ENCODE assay signal across 22 cellular contexts in genomic region chr5:126351138-126351537, GRCh38.
A peak's percentile ranks its signal among the peaks of the same experiment; 100 is the strongest.
DNase-seq lines count a peak whose midpoint lies in the region; ATAC-seq and TF ChIP-seq lines count a peak whose summit lies in the region.
"Had no signal": no experiment of that assay in that cellular context is flagged by ENCODE, and none has a peak within 500 bp of the region (broad histone marks: within the 10 kb centered on the region; RNA-seq: fewer than 3 reads in every experiment).

No MANE protein-coding gene starts in this region.

- no peaks in the 10 kb centered on the region for H4K20me1 ChIP-seq in fibroblast of lung (ENCODE audit: control insufficient read depth, extremely low read depth, insufficient read depth, low read length)

- no peaks in the 10 kb centered on the region for H3K27me3 ChIP-seq in fibroblast of lung (ENCODE audit: control insufficient read depth, insufficient read depth, low read length)
- H3K27me3 ChIP-seq: BE2C, colonic mucosa, gastrocnemius medialis, right atrium auricular region had no signal

- H3K27me3 Mint-ChIP-seq in activated CD4-positive, alpha-beta memory T cell treated with anti-CD3 and anti-CD28 coated beads for 36 hours: peaks cover 9% of the 10 kb centered on the region

- intact Hi-C loops in activated CD4-positive, alpha-beta memory T cell treated with anti-CD3 and anti-CD28 coated beads for 36 hours (cut with micrococcal nuclease): loop anchor here (5.0 kb wide), 1 partner anchor 251 kb away; the partner anchor contains the start of gene PHAX
- intact Hi-C loops in head of caudate nucleus (cut with DNase I): no loop called here

- H3K9ac ChIP-seq in fibroblast of lung (ENCODE audit: insufficient read depth, low read length): no peak overlapping the region

- no peaks in the 10 kb centered on the region for H3K36me3 Mint-ChIP-seq in activated CD4-positive, alpha-beta memory T cell treated with anti-CD3 and anti-CD28 coated beads for 36 hours
- H3K36me3 Mint-ChIP-seq: activated naive CD8-positive, alpha-beta T cell treated with anti-CD3 and anti-CD28 coated beads for 36 hours; stimulated activated memory B cell treated with anti-CD40 and anti-IgM and Interleukin-4, amounts not matched to agents 10 μg/mL and 1 μg/mL and 100 μg/mL, for 72 hours had no signal

- peaks cover 18% of the 10 kb centered on the region for H3K4me1 ChIP-seq in fibroblast of lung (ENCODE audit: control insufficient read depth, extremely low read depth, insufficient read depth, low read length)
- H3K4me1 ChIP-seq: BE2C, colonic mucosa had no signal

- H3K9me3 Mint-ChIP-seq in activated CD4-positive, alpha-beta memory T cell treated with anti-CD3 and anti-CD28 coated beads for 36 hours: no peaks in the 10 kb centered on the region
- H3K9me3 Mint-ChIP-seq: activated B cell treated with CpG ODN at 0.5 μM for 24 hours; activated naive CD8-positive, alpha-beta T cell treated with anti-CD3 and anti-CD28 coated beads for 36 hours; stimulated activated memory B cell treated with anti-CD40 and anti-IgM and Interleukin-4, amounts not matched to agents 10 μg/mL and 1 μg/mL and 100 μg/mL, for 72 hours had no signal

- no peaks in the 10 kb centered on the region for H3K9me3 ChIP-seq in fibroblast of lung (ENCODE audit: control insufficient read depth, insufficient read depth, low read depth, low read length)
- H3K9me3 ChIP-seq: BE2C, colonic mucosa, gastrocnemius medialis, right atrium auricular region had no signal

- H3K79me2 ChIP-seq in fibroblast of lung (ENCODE audit: control insufficient read depth, insufficient read depth, low read length): no peaks in the 10 kb centered on the region

- peak overlapping the region; percentile 46 for H3K27ac ChIP-seq in fibroblast of lung (ENCODE audit: insufficient read depth, low read length)
- H3K27ac ChIP-seq: colonic mucosa, gastrocnemius medialis, right atrium auricular region had no signal

- no peaks in the 10 kb centered on the region for H3K36me3 ChIP-seq in fibroblast of lung (ENCODE audit: control insufficient read depth, insufficient read depth, low read length)
- H3K36me3 ChIP-seq: BE2C, colonic mucosa, gastrocnemius medialis, right atrium auricular region had no signal

- ATAC-seq in SK-N-SH treated with all-trans-retinoic acid at 6 μM for 48 hours: peak; percentile 18
- ATAC-seq: gastrocnemius medialis; GM12878; stimulated activated memory B cell treated with anti-CD40 and anti-IgM and Interleukin-4, amounts not matched to agents 10 μg/mL and 1 μg/mL and 100 μg/mL, for 72 hours had no signal

- H3K4me3 ChIP-seq in fibroblast of lung (replicated peaks in 1 of 4; ENCODE audit: control extremely low read depth in 1 of 4, insufficient read depth in 1 of 4, low read depth in 3 of 4, low read length in 4 of 4): no peak overlapping the region
- H3K4me3 ChIP-seq: colonic mucosa, gastrocnemius medialis, GM12878, right atrium auricular region had no signal

- CTCF ChIA-PET in activated CD4-positive, alpha-beta memory T cell treated with anti-CD3 and anti-CD28 coated beads for 36 hours (lab: Charles Lee): interaction anchor here (0.7 to 6.3 kb wide), 7 partner anchors 9 to 1151 kb away, joined by 3 to 39 read pairs (median 5); no protein-coding TSS in a partner anchor

- H3K4me2 ChIP-seq in fibroblast of lung (ENCODE audit: extremely low read depth, insufficient read depth, low read length): no peak overlapping the region

- in situ Hi-C loops in G401 (cut with HindIII; ENCODE audit: low sequenced_read_pairs): loop anchor here (25.0 kb wide), 1 partner anchor 186 kb away; no protein-coding TSS in a partner anchor

- TF ChIP-seq CTCF in fibroblast of lung (conservative IDR thresholded peaks at IDR 0.05 in 1 of 2, IDR thresholded peaks at IDR 0.05 in 1 of 2; ENCODE audit: low read depth in 1 of 2, low read length in 2 of 2): no peak

- H3K27ac Mint-ChIP-seq in activated CD4-positive, alpha-beta memory T cell treated with anti-CD3 and anti-CD28 coated beads for 36 hours: no peak overlapping the region
- H3K27ac Mint-ChIP-seq: activated B cell treated with CpG ODN at 0.5 μM for 24 hours; activated naive CD8-positive, alpha-beta T cell treated with anti-CD3 and anti-CD28 coated beads for 36 hours; stimulated activated memory B cell treated with anti-CD40 and anti-IgM and Interleukin-4, amounts not matched to agents 10 μg/mL and 1 μg/mL and 100 μg/mL, for 72 hours had no signal

- H3K4me1 Mint-ChIP-seq in activated CD4-positive, alpha-beta memory T cell treated with anti-CD3 and anti-CD28 coated beads for 36 hours (ENCODE audit: low read depth): peaks cover 4% of the 10 kb centered on the region
- H3K4me1 Mint-ChIP-seq: stimulated activated memory B cell treated with anti-CD40 and anti-IgM and Interleukin-4, amounts not matched to agents 10 μg/mL and 1 μg/mL and 100 μg/mL, for 72 hours had no signal

- DNase-seq in GM03348 (ENCODE audit: low spot score) (peak; percentile 55), fibroblast of lung (ENCODE audit: low read depth in 2 of 2) (peak; percentile 71 to 80), non-pigmented ciliary epithelial cell (ENCODE audit: low read depth) (peak; percentile 69), head of caudate nucleus (no peak), G401 (ENCODE audit: low spot score) (no peak)
- DNase-seq in activated CD4-positive, alpha-beta memory T cell treated with anti-CD3 and anti-CD28 coated beads for 36 hours: no peak
- no peak for DNase-seq in stimulated activated CD4-positive, alpha-beta T cell treated with anti-CD3 and anti-CD28 coated beads, Interleukin-4, amount 100 ng/mL, for 1 hour
- DNase-seq: activated B cell treated with CpG ODN at 0.5 μM for 24 hours; activated naive CD8-positive, alpha-beta T cell treated with anti-CD3 and anti-CD28 coated beads for 36 hours; activated T-cell treated with anti-CD3 and anti-CD28 coated beads for 4 hours; BE2C; colonic mucosa; DMS79 treated with DMSO at 0.1 percent for 48 hours; gastrocnemius medialis; kidney glomerular epithelial cell; NCI-H1105 treated with DMSO at 0.1 percent for 48 hours; NCI-H446; stimulated activated CD4-positive, alpha-beta T cell treated with anti-CD3 and anti-CD28 coated beads, Interleukin-4, amount 100 ng/mL, for 4 hours had no signal

- no peak overlapping the region for H3K4me3 Mint-ChIP-seq in activated CD4-positive, alpha-beta memory T cell treated with anti-CD3 and anti-CD28 coated beads for 36 hours
- H3K4me3 Mint-ChIP-seq: activated B cell treated with CpG ODN at 0.5 μM for 24 hours; activated naive CD8-positive, alpha-beta T cell treated with anti-CD3 and anti-CD28 coated beads for 36 hours; stimulated activated memory B cell treated with anti-CD40 and anti-IgM and Interleukin-4, amounts not matched to agents 10 μg/mL and 1 μg/mL and 100 μg/mL, for 72 hours had no signal

- POLR2A ChIA-PET in activated CD4-positive, alpha-beta memory T cell treated with anti-CD3 and anti-CD28 coated beads for 36 hours (lab: Charles Lee): no interaction called here

- no peak overlapping the region for H2AFZ ChIP-seq in fibroblast of lung (ENCODE audit: low read length)

TF ChIP-seq in SK-N-SH treated with all-trans-retinoic acid at 6 μM for 48 hours, 23 proteins besides CTCF, POLR2A, EP300 and RAD21:
- no peak for TF ChIP-seq TCF4 (CRISPR knock-in tag; IDR thresholded peaks at IDR 0.05; ENCODE audit: borderline replicate concordance)
- TF ChIP-seq POU6F1 (CRISPR knock-in tag; IDR thresholded peaks at IDR 0.05; ENCODE audit: borderline replicate concordance, low read depth): no peak
- TF ChIP-seq ARNTL (CRISPR knock-in tag; IDR thresholded peaks at IDR 0.05; ENCODE audit: borderline replicate concordance, low read depth): no peak
- TF ChIP-seq ISL1 (CRISPR knock-in tag; IDR thresholded peaks at IDR 0.05): peak; percentile 89

Comparison
In these comparisons a context has a peak if more than half of its experiments do, and no peak if none do; other contexts are left out.
1. DNase-seq: peak in GM03348 (single experiment), fibroblast of lung (2 of 2) and non-pigmented ciliary epithelial cell (single experiment); none in activated CD4-positive, alpha-beta memory T cell treated with anti-CD3 and anti-CD28 coated beads for 36 hours (single experiment), stimulated activated CD4-positive, alpha-beta T cell treated with anti-CD3 and anti-CD28 coated beads, Interleukin-4, amount 100 ng/mL, for 1 hour (single experiment), head of caudate nucleus (0 of 42) and G401 (single experiment).